14 cellular contexts compared by ENCODE assay signal in genomic region chr1:98387701-98388100, GRCh38.
A peak's percentile ranks its signal among the peaks of the same experiment; 100 is the strongest.
DNase-seq lines count a peak whose midpoint lies in the region; ATAC-seq and TF ChIP-seq lines count a peak whose summit lies in the region.
"Had no signal": no experiment of that assay in that cellular context is flagged by ENCODE, and none has a peak within 500 bp of the region (broad histone marks: within the 10 kb centered on the region; RNA-seq: fewer than 3 reads in every experiment).

No MANE protein-coding gene starts in this region.

- no peak overlapping the region for H3K4me3 ChIP-seq in CD4-positive, alpha-beta memory T cell (ENCODE audit: low read length in 2 of 2)
- no peak overlapping the region for H3K4me3 ChIP-seq in IMR-90 (ENCODE audit: insufficient read depth, low read depth, low read length)
- H3K4me3 ChIP-seq in mesenchymal stem cell (ENCODE audit: insufficient read depth in 1 of 2, low read depth in 1 of 2, low read length in 2 of 2): no peak overlapping the region
- H3K4me3 ChIP-seq in esophagus squamous epithelium: no peak overlapping the region
- H3K4me3 ChIP-seq: heart left ventricle, testis had no signal

- H2BK20ac ChIP-seq in IMR-90 (ENCODE audit: low read depth, low read length) (peak overlapping the region; percentile 64), H9 (ENCODE audit: low read depth, low read length, poor library complexity, severe bottlenecking) (no peak overlapping the region)

- H3K14ac ChIP-seq in IMR-90 (replicated peaks; ENCODE audit: low read depth, low read length) (peak overlapping the region; percentile 50; the same call in 1 of the 2 replicates), mesenchymal stem cell (ENCODE audit: low read length in 2 of 2) (no peak overlapping the region), H9 (ENCODE audit: insufficient read depth, low read length) (no peak overlapping the region)

- peak overlapping the region; percentile 12; the same call in 1 of the 2 replicates for H3K23ac ChIP-seq in IMR-90 (ENCODE audit: low read depth, low read length)
- H3K23ac ChIP-seq in mesenchymal stem cell (ENCODE audit: low read length in 2 of 2): no peak overlapping the region
- H3K23ac ChIP-seq in H9 (ENCODE audit: insufficient read length, low read depth, low read length): no peak overlapping the region

- ATAC-seq in IMR-90 (ENCODE audit: low read depth) (no peak), GM19035 (IDR thresholded peaks at IDR 0.05; ENCODE audit: unreplicated experiment) (no peak)
- no peak for ATAC-seq in activated naive CD8-positive, alpha-beta T cell treated with anti-CD3 and anti-CD28 coated beads, Interleukin-2, amount 50 U/mL, for 24 hours

- H3K79me1 ChIP-seq in IMR-90 (ENCODE audit: low read depth in 1 of 2, low read length in 2 of 2) (no peaks in the 10 kb centered on the region), mesenchymal stem cell (replicated peaks; ENCODE audit: low read length, poor library complexity, severe bottlenecking) (no peaks in the 10 kb centered on the region), H9 (ENCODE audit: insufficient read depth, low read depth, low read length, poor library complexity, severe bottlenecking) (no peaks in the 10 kb centered on the region)

- H2BK12ac ChIP-seq in mesenchymal stem cell (ENCODE audit: low read length in 2 of 2) (peak overlapping the region in 1 of 2 experiments; percentile 67), H9 (ENCODE audit: insufficient read length, low read depth, low read length) (no peak overlapping the region)

- H3K56ac ChIP-seq in IMR-90 (ENCODE audit: extremely low read depth, insufficient read depth, low read length): no peak overlapping the region
- no peak overlapping the region for H3K56ac ChIP-seq in H9 (ENCODE audit: insufficient read length, low read depth, low read length)

- H2BK15ac ChIP-seq in IMR-90 (ENCODE audit: low read depth, low read length): peak overlapping the region; percentile 31; the same call in 1 of the 3 replicates
- H2BK15ac ChIP-seq in mesenchymal stem cell (ENCODE audit: low read depth, poor library complexity, severe bottlenecking): no peak overlapping the region
- no peak overlapping the region for H2BK15ac ChIP-seq in H9 (ENCODE audit: low read depth, low read length)

- H3K27ac ChIP-seq in CD4-positive, alpha-beta memory T cell (ENCODE audit: low read depth, low read length): no peak overlapping the region
- no peak overlapping the region for H3K27ac ChIP-seq in IMR-90 (ENCODE audit: insufficient read depth, low read length)
- peak overlapping the region; percentile 53 for H3K27ac ChIP-seq in mesenchymal stem cell (ENCODE audit: low read length, poor library complexity, severe bottlenecking)
- peak overlapping the region in 2 of 4 donors; percentile 2 to 7 for H3K27ac ChIP-seq in esophagus squamous epithelium
- no peak overlapping the region for H3K27ac ChIP-seq in H9 (ENCODE audit: insufficient read length, low read depth, low read length)
- H3K27ac ChIP-seq: testis had no signal

- TF ChIP-seq CTCF in IMR-90 (conservative IDR thresholded peaks at IDR 0.05; ENCODE audit: low read depth, low read length) (no peak), esophagus squamous epithelium (IDR thresholded peaks at IDR 0.05) (no peak), H9 (conservative IDR thresholded peaks at IDR 0.05) (no peak)

- H2BK120ac ChIP-seq in IMR-90 (ENCODE audit: low read depth, low read length) (peak overlapping the region; percentile 76), mesenchymal stem cell (ENCODE audit: low read depth, low read length) (no peak overlapping the region), H9 (ENCODE audit: low read depth, low read length, poor library complexity, severe bottlenecking) (no peak overlapping the region)

- H2AFZ ChIP-seq in IMR-90 (replicated peaks; ENCODE audit: low read length, poor library complexity) (peak overlapping the region; percentile 33), mesenchymal stem cell (ENCODE audit: low read depth, low read length) (no peak overlapping the region), H9 (ENCODE audit: low read length) (no peak overlapping the region)

- no peaks in the 10 kb centered on the region for H3K23me2 ChIP-seq in H9 (ENCODE audit: insufficient read length, low read depth, low read length, poor library complexity, severe bottlenecking)

- in situ Hi-C loops in IMR-90 (cut with MboI; ENCODE audit: low sequenced_read_pairs): no loop called here

- no peaks in the 10 kb centered on the region for H3K27me3 Mint-ChIP-seq in CD4-positive, alpha-beta memory T cell
- H3K27me3 Mint-ChIP-seq in activated naive CD8-positive, alpha-beta T cell treated with anti-CD3 and anti-CD28 coated beads, Interleukin-2, amount 50 U/mL, for 24 hours: no peaks in the 10 kb centered on the region
- H3K27me3 Mint-ChIP-seq in H9 (ENCODE audit: low read depth): no peaks in the 10 kb centered on the region; the same call in 1 of the 2 replicates
- H3K27me3 Mint-ChIP-seq: activated naive CD4-positive, alpha-beta T cell treated with anti-CD3 and anti-CD28 coated beads, Interleukin-2, amount 50 U/mL, for 24 hours had no signal

- peaks cover 30% of the 10 kb centered on the region for H3K4me1 ChIP-seq in CD4-positive, alpha-beta memory T cell (ENCODE audit: insufficient read depth, low read length)
- H3K4me1 ChIP-seq in IMR-90 (ENCODE audit: control insufficient read depth, insufficient read depth, low read length) (peaks cover 8% of the 10 kb centered on the region), mesenchymal stem cell (ENCODE audit: control insufficient read depth, insufficient read depth, low read depth, low read length) (peaks cover 3% of the 10 kb centered on the region), esophagus squamous epithelium (no peaks in the 10 kb centered on the region), H9 (ENCODE audit: insufficient read depth, low read length) (no peaks in the 10 kb centered on the region)
- H3K4me1 ChIP-seq: testis had no signal

- H3K4ac ChIP-seq in IMR-90 (ENCODE audit: low read depth, low read length) (peak overlapping the region; percentile 15; the same call in 1 of the 2 replicates), mesenchymal stem cell (ENCODE audit: low read depth in 1 of 2, low read length in 2 of 2) (peak overlapping the region in 1 of 2 experiments; percentile 4), H9 (ENCODE audit: low read depth, low read length) (no peak overlapping the region)

- H3T11ph ChIP-seq in H9 (ENCODE audit: low read length): no peak overlapping the region

- no CpG with 5 or more reads among the region's 4 CpGs for WGBS in IMR-90 (ENCODE audit: extremely low coverage in 2 of 2, insufficient read length in 1 of 2), 2 experiments
- 81% methylated on average over 4 of the region's 4 CpGs for WGBS in mesenchymal stem cell
- 74 to 82% methylated on average over 4 of the region's 4 CpGs for WGBS in esophagus squamous epithelium, 2 donors
- no CpG with 5 or more reads among the region's 4 CpGs for WGBS in H9 (ENCODE audit: extremely low coverage, insufficient read length, low lambda C conversion rate)

- POLR2A ChIA-PET in CD4-positive, alpha-beta memory T cell (lab: Charles Lee; ENCODE audit: partially characterized antibody): no interaction called here
- POLR2A ChIA-PET in IMR-90 (lab: Charles Lee; ENCODE audit: unreplicated experiment): no interaction called here

- H4K5ac ChIP-seq in IMR-90 (ENCODE audit: low read depth, low read length) (no peak overlapping the region; the same call in 1 of the 2 replicates), H9 (ENCODE audit: insufficient read length, low read depth, low read length) (no peak overlapping the region)

- no peaks in the 10 kb centered on the region for H3K9me3 ChIP-seq in CD4-positive, alpha-beta memory T cell (ENCODE audit: control insufficient read depth in 1 of 2, low read length in 2 of 2)
- H3K9me3 ChIP-seq in IMR-90 (ENCODE audit: control insufficient read depth, insufficient read depth, low read length) (no peaks in the 10 kb centered on the region), mesenchymal stem cell (ENCODE audit: control insufficient read depth, low read length) (no peaks in the 10 kb centered on the region), esophagus squamous epithelium (no peaks in the 10 kb centered on the region), H9 (ENCODE audit: control insufficient read depth, low read depth, low read length) (no peaks in the 10 kb centered on the region)
- H3K9me3 ChIP-seq: heart left ventricle, testis had no signal

- H4K8ac ChIP-seq in IMR-90 (ENCODE audit: low read depth in 2 of 2, low read length in 2 of 2) (peak overlapping the region in 1 of 2 experiments; percentile 53; a peak in 1 of 4 replicates), mesenchymal stem cell (ENCODE audit: low read length) (no peak overlapping the region), H9 (replicated peaks; ENCODE audit: insufficient read length, low read depth, low read length) (no peak overlapping the region)

- H3K18ac ChIP-seq in IMR-90 (ENCODE audit: low read depth, low read length): no peak overlapping the region
- H3K18ac ChIP-seq in mesenchymal stem cell (ENCODE audit: low read depth in 1 of 2, low read length in 2 of 2): peak overlapping the region; percentile 72 to 85
- no peak overlapping the region for H3K18ac ChIP-seq in H9 (ENCODE audit: insufficient read length, low read depth, low read length)

- no peaks in the 10 kb centered on the region for H3K27me3 ChIP-seq in CD4-positive, alpha-beta memory T cell (ENCODE audit: insufficient read depth, low read length)
- H3K27me3 ChIP-seq in IMR-90 (ENCODE audit: control insufficient read depth, insufficient read depth, low read length) (no peaks in the 10 kb centered on the region), mesenchymal stem cell (ENCODE audit: control insufficient read depth in 1 of 2, insufficient read depth in 1 of 2, low read length in 2 of 2) (no peaks in the 10 kb centered on the region), esophagus squamous epithelium (no peaks in the 10 kb centered on the region), H9 (ENCODE audit: insufficient read depth, low read length) (no peaks in the 10 kb centered on the region)
- H3K27me3 ChIP-seq: heart left ventricle, testis had no signal

- intact Hi-C loops in CD4-positive, alpha-beta memory T cell (cut with micrococcal nuclease): no loop called here
- intact Hi-C loops in IMR-90 (cut with micrococcal nuclease) (no loop called here), esophagus squamous epithelium (cut with DNase I) (no loop called here)

- H3K9me1 ChIP-seq in IMR-90 (ENCODE audit: insufficient read depth, low read length): no peaks in the 10 kb centered on the region

- H3K4me1 Mint-ChIP-seq in CD4-positive, alpha-beta memory T cell: peaks cover 20 to 34% (median 27%) of the 10 kb centered on the region in 4 donors
- peaks cover 12% of the 10 kb centered on the region for H3K4me1 Mint-ChIP-seq in activated naive CD8-positive, alpha-beta T cell treated with anti-CD3 and anti-CD28 coated beads, Interleukin-2, amount 50 U/mL, for 24 hours
- H3K4me1 Mint-ChIP-seq in H9: no peaks in the 10 kb centered on the region
- H3K4me1 Mint-ChIP-seq: activated naive CD4-positive, alpha-beta T cell treated with anti-CD3 and anti-CD28 coated beads, Interleukin-2, amount 50 U/mL, for 24 hours had no signal

- H2AK5ac ChIP-seq in IMR-90 (ENCODE audit: low read depth, low read length) (no peak overlapping the region), mesenchymal stem cell (ENCODE audit: low read length, severe bottlenecking) (no peak overlapping the region), H9 (ENCODE audit: insufficient read length, low read length) (no peak overlapping the region)

- H4K91ac ChIP-seq in IMR-90 (ENCODE audit: insufficient read depth, low read depth, low read length) (peak overlapping the region; percentile 14; the same call in 1 of the 2 replicates), mesenchymal stem cell (ENCODE audit: low read length) (no peak overlapping the region), H9 (ENCODE audit: insufficient read length, low read depth, low read length) (no peak overlapping the region)

- H3K79me2 ChIP-seq in H9 (ENCODE audit: insufficient read depth, low read length): no peaks in the 10 kb centered on the region

- H3K36me3 Mint-ChIP-seq in CD4-positive, alpha-beta memory T cell: no peaks in the 10 kb centered on the region
- H3K36me3 Mint-ChIP-seq in activated naive CD8-positive, alpha-beta T cell treated with anti-CD3 and anti-CD28 coated beads, Interleukin-2, amount 50 U/mL, for 24 hours (ENCODE audit: low read depth): no peaks in the 10 kb centered on the region
- H3K36me3 Mint-ChIP-seq in H9 (ENCODE audit: insufficient read depth in 1 of 3, low read depth in 3 of 3): no peaks in the 10 kb centered on the region
- H3K36me3 Mint-ChIP-seq: activated naive CD4-positive, alpha-beta T cell treated with anti-CD3 and anti-CD28 coated beads, Interleukin-2, amount 50 U/mL, for 24 hours had no signal

- no peak for DNase-seq in CD4-positive, alpha-beta memory T cell
- DNase-seq in IMR-90 (no peak), mesenchymal stem cell (no peak), esophagus squamous epithelium (lab: John Stamatoyannopoulos, UW) (no peak), H9 (no peak), DMS 273 treated with DMSO at 0.1 percent for 48 hours (lab: John Stamatoyannopoulos, UW) (no peak)
- no peak for DNase-seq in activated naive CD8-positive, alpha-beta T cell treated with anti-CD3 and anti-CD28 coated beads, Interleukin-2, amount 50 U/mL, for 24 hours
- DNase-seq: DMS79 treated with DMSO at 0.1 percent for 48 hours, NCI-H82, Right ventricle myocardium superior had no signal

- no peak overlapping the region for H3K9ac ChIP-seq in IMR-90 (ENCODE audit: low read depth, low read length)
- peak overlapping the region; percentile 62 for H3K9ac ChIP-seq in mesenchymal stem cell (ENCODE audit: low read length)
- no peak overlapping the region for H3K9ac ChIP-seq in H9 (ENCODE audit: extremely low read depth, insufficient read length, low read length)

- no peaks in the 10 kb centered on the region for H3K36me3 ChIP-seq in CD4-positive, alpha-beta memory T cell (ENCODE audit: insufficient read depth, low read length)
- no peaks in the 10 kb centered on the region for H3K36me3 ChIP-seq in IMR-90 (ENCODE audit: control insufficient read depth, insufficient read depth, low read length)
- no peaks in the 10 kb centered on the region for H3K36me3 ChIP-seq in mesenchymal stem cell (ENCODE audit: control insufficient read depth in 1 of 2, insufficient read depth in 2 of 2, low read depth in 1 of 2, low read length in 2 of 2)
- no peaks in the 10 kb centered on the region for H3K36me3 ChIP-seq in esophagus squamous epithelium
- H3K36me3 ChIP-seq: heart left ventricle had no signal

- H3K4me3 Mint-ChIP-seq in CD4-positive, alpha-beta memory T cell: peak overlapping the region in 6 of 8 donors; percentile 26 to 83 (median 62)
- no peak overlapping the region for H3K4me3 Mint-ChIP-seq in activated naive CD8-positive, alpha-beta T cell treated with anti-CD3 and anti-CD28 coated beads, Interleukin-2, amount 50 U/mL, for 24 hours
- no peak overlapping the region for H3K4me3 Mint-ChIP-seq in H9
- H3K4me3 Mint-ChIP-seq: activated naive CD4-positive, alpha-beta T cell treated with anti-CD3 and anti-CD28 coated beads, Interleukin-2, amount 50 U/mL, for 24 hours had no signal

- H2AK9ac ChIP-seq in IMR-90 (replicated peaks; ENCODE audit: low read depth, low read length, poor library complexity): no peak overlapping the region

- peak overlapping the region in 6 of 7 donors; percentile 22 to 81 (median 66) for H3K27ac Mint-ChIP-seq in CD4-positive, alpha-beta memory T cell
- peak overlapping the region; percentile 63 for H3K27ac Mint-ChIP-seq in activated naive CD8-positive, alpha-beta T cell treated with anti-CD3 and anti-CD28 coated beads, Interleukin-2, amount 50 U/mL, for 24 hours
- no peak overlapping the region for H3K27ac Mint-ChIP-seq in H9
- H3K27ac Mint-ChIP-seq: activated naive CD4-positive, alpha-beta T cell treated with anti-CD3 and anti-CD28 coated beads, Interleukin-2, amount 50 U/mL, for 24 hours had no signal

- no peaks in the 10 kb centered on the region for H3K9me3 Mint-ChIP-seq in CD4-positive, alpha-beta memory T cell
- H3K9me3 Mint-ChIP-seq in activated naive CD8-positive, alpha-beta T cell treated with anti-CD3 and anti-CD28 coated beads, Interleukin-2, amount 50 U/mL, for 24 hours: no peaks in the 10 kb centered on the region
- H3K9me3 Mint-ChIP-seq in H9: no peaks in the 10 kb centered on the region
- H3K9me3 Mint-ChIP-seq: activated naive CD4-positive, alpha-beta T cell treated with anti-CD3 and anti-CD28 coated beads, Interleukin-2, amount 50 U/mL, for 24 hours had no signal

- H4K20me1 ChIP-seq in IMR-90 (ENCODE audit: insufficient read depth, low read length): no peaks in the 10 kb centered on the region
- no peaks in the 10 kb centered on the region for H4K20me1 ChIP-seq in H9 (ENCODE audit: control insufficient read depth, insufficient read depth, insufficient read length)

- no peak overlapping the region for H2BK5ac ChIP-seq in IMR-90 (ENCODE audit: low read depth, low read length, poor library complexity, severe bottlenecking)
- H2BK5ac ChIP-seq in mesenchymal stem cell (ENCODE audit: low read depth, low read length, poor library complexity, severe bottlenecking): no peak overlapping the region
- no peak overlapping the region for H2BK5ac ChIP-seq in H9 (ENCODE audit: insufficient read length, low read length)

- no peak for TF ChIP-seq POLR2A in IMR-90 (IDR thresholded peaks at IDR 0.05; ENCODE audit: low read depth, low read length)
- TF ChIP-seq POLR2A in esophagus squamous epithelium (IDR thresholded peaks at IDR 0.05): no peak

- dilution Hi-C loops in IMR-90 (cut with HindIII; ENCODE audit: low sequenced_read_pairs, unreplicated experiment): no loop called here

- no peak for TF ChIP-seq RAD21 in IMR-90 (IDR thresholded peaks at IDR 0.05; ENCODE audit: low read length)

- CTCF ChIA-PET in CD4-positive, alpha-beta memory T cell (lab: Charles Lee; ENCODE audit: partially characterized antibody): interaction anchor here (1.5 kb wide), 1 partner anchor 14 kb away, joined by 3 read pairs; no protein-coding TSS in a partner anchor
- CTCF ChIA-PET in IMR-90 (lab: Yijun Ruan, JAX): interaction anchor here (0.9 kb wide), 1 partner anchor 28 kb away, joined by 3 read pairs; no protein-coding TSS in a partner anchor

- BruUV-seq in IMR-90 (replicated peaks; lab: Mats Ljungman, UMichigan): no TSS peak

- H3K4me2 ChIP-seq in IMR-90 (ENCODE audit: low read depth, low read length): no peak overlapping the region
- no peak overlapping the region for H3K4me2 ChIP-seq in mesenchymal stem cell (ENCODE audit: low read length, poor library complexity, severe bottlenecking)
- no peak overlapping the region for H3K4me2 ChIP-seq in H9 (ENCODE audit: insufficient read depth, insufficient read length, low read length)

Comparison
In these comparisons a context has a peak if more than half of its experiments do, and no peak if none do; other contexts are left out.
1. H3K27ac Mint-ChIP-seq: peak in CD4-positive, alpha-beta memory T cell (6 of 7) and activated naive CD8-positive, alpha-beta T cell treated with anti-CD3 and anti-CD28 coated beads, Interleukin-2, amount 50 U/mL, for 24 hours (single experiment); none in H9 (0 of 3).
2. H3K4me3 Mint-ChIP-seq: peak in CD4-positive, alpha-beta memory T cell (6 of 8); none in activated naive CD8-positive, alpha-beta T cell treated with anti-CD3 and anti-CD28 coated beads, Interleukin-2, amount 50 U/mL, for 24 hours (single experiment) and H9 (0 of 2).
3. H3K18ac ChIP-seq: peak in mesenchymal stem cell (2 of 2); none in IMR-90 (single experiment) and H9 (single experiment).